In the genomic region with DNA sequence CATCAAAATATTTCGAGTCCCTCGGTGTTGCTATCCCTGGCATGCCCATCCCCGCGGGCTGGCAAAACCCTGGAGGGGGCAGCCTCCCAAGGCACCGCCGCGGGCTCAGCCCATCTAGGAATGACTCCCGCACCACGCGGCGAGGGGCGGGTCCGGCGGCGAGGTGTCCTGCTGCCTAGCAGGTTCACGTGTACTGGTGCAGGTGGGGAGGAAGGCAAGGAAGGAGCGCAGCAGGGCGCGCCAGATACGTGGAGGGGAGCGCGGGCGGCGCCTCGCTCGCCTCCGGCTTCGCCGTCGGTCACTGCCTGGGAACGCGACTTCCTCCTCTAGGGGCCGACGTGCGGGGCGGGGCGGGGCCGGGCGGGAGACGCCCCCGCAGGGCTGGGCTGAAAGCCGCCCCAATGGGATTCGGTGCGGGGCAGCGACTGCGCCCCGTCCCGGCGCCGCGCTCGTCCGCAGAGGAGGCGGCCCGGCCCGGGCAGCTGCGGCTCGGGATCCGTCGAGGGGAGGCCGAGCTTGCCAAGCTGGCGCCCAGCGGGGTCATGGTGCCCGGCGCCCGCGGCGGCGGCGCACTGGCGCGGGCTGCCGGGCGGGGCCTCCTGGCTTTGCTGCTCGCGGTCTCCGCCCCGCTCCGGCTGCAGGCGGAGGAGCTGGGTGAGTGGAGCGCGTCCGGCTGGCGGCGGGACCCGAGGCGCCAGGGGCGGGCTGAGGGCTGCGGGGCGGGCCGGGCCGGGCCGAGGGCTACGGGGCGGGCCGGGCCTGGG, we compare ENCODE assay signal across 1 cellular context.
TF ChIP-seq lines count a peak whose summit lies in the region.

A gene (plus strand): TSS at position 435 of the 764 bp plus-strand sequence. CDS start 108 bp downstream, at position 543.

TF ChIP-seq in HepG2, 621 proteins besides CTCF, POLR2A, EP300 and RAD21 (continued from another document and continues in another):
- TF ChIP-seq, protein P1, sequence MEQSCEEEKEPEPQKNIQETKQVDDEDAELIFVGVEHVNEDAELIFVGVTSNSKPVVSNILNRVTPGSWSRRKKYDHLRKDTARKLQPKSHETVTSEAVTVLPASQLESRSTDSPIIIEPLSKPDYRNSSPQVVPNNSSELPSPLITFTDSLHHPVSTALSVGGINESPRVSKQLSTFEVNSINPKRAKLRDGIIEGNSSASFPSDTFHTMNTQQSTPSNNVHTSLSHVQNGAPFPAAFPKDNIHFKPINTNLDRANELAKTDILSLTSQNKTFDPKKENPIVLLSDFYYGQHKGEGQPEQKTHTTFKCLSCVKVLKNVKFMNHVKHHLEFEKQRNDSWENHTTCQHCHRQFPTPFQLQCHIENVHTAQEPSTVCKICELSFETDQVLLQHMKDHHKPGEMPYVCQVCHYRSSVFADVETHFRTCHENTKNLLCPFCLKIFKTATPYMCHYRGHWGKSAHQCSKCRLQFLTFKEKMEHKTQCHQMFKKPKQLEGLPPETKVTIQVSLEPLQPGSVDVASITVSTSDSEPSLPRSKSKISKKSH (CRISPR knock-in tag; IDR thresholded peaks at IDR 0.05; ENCODE audit: borderline replicate concordance) = peak; percentile 79; the same call in 1 of the 2 replicates
- peak; percentile 77 for TF ChIP-seq KDM3A (CRISPR knock-in tag; IDR thresholded peaks at IDR 0.05; ENCODE audit: low read depth)
- peak; percentile 60 for TF ChIP-seq ELF1 (CRISPR knock-in tag; IDR thresholded peaks at IDR 0.05)
- TF ChIP-seq KDM2A (CRISPR knock-in tag; IDR thresholded peaks at IDR 0.05; ENCODE audit: borderline replicate concordance, low read depth) = peak; percentile 81
- TF ChIP-seq MBD4 (IDR thresholded peaks at IDR 0.05; ENCODE audit: borderline replicate concordance, low read length) = no peak
- peak; percentile 70; the same call in 1 of the 2 replicates for TF ChIP-seq KMT2A (CRISPR knock-in tag; IDR thresholded peaks at IDR 0.05)
- peak; percentile 90 for TF ChIP-seq ZFP82 (CRISPR knock-in tag; IDR thresholded peaks at IDR 0.05; ENCODE audit: borderline replicate concordance)
- TF ChIP-seq, protein P2, sequence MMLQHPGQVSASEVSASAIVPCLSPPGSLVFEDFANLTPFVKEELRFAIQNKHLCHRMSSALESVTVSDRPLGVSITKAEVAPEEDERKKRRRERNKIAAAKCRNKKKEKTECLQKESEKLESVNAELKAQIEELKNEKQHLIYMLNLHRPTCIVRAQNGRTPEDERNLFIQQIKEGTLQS (CRISPR knock-in tag; IDR thresholded peaks at IDR 0.05) = 0 out of 2 replicates have a peak, but pooled peaks have one; percentile 12
- TF ChIP-seq, protein P3, sequence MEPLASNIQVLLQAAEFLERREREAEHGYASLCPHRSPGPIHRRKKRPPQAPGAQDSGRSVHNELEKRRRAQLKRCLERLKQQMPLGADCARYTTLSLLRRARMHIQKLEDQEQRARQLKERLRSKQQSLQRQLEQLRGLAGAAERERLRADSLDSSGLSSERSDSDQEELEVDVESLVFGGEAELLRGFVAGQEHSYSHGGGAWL (CRISPR knock-in tag; IDR thresholded peaks at IDR 0.05) = peak; percentile 87; the same call in 1 of the 2 replicates
- TF ChIP-seq AGO1 (IDR thresholded peaks at IDR 0.05; ENCODE audit: low read depth, low read length, poor library complexity, severe bottlenecking) = peak; percentile 67
- TF ChIP-seq, protein P4, sequence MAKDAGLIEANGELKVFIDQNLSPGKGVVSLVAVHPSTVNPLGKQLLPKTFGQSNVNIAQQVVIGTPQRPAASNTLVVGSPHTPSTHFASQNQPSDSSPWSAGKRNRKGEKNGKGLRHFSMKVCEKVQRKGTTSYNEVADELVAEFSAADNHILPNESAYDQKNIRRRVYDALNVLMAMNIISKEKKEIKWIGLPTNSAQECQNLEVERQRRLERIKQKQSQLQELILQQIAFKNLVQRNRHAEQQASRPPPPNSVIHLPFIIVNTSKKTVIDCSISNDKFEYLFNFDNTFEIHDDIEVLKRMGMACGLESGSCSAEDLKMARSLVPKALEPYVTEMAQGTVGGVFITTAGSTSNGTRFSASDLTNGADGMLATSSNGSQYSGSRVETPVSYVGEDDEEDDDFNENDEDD (CRISPR knock-in tag; IDR thresholded peaks at IDR 0.05; ENCODE audit: borderline replicate concordance) = peak; percentile 84
- peak; percentile 40; the same call in 1 of the 2 replicates for TF ChIP-seq FOXO1 (CRISPR knock-in tag; IDR thresholded peaks at IDR 0.05)
- 0 out of 2 replicates have a peak, but pooled peaks have one; percentile 25 for TF ChIP-seq FIP1L1 (IDR thresholded peaks at IDR 0.05; ENCODE audit: borderline replicate concordance, insufficient read depth, low read depth, low read length)
- no peak for TF ChIP-seq ZNF619 (CRISPR knock-in tag; IDR thresholded peaks at IDR 0.05)
- no peak for TF ChIP-seq ZNF839 (CRISPR knock-in tag; IDR thresholded peaks at IDR 0.05; ENCODE audit: borderline replicate concordance)
- TF ChIP-seq, protein P5, sequence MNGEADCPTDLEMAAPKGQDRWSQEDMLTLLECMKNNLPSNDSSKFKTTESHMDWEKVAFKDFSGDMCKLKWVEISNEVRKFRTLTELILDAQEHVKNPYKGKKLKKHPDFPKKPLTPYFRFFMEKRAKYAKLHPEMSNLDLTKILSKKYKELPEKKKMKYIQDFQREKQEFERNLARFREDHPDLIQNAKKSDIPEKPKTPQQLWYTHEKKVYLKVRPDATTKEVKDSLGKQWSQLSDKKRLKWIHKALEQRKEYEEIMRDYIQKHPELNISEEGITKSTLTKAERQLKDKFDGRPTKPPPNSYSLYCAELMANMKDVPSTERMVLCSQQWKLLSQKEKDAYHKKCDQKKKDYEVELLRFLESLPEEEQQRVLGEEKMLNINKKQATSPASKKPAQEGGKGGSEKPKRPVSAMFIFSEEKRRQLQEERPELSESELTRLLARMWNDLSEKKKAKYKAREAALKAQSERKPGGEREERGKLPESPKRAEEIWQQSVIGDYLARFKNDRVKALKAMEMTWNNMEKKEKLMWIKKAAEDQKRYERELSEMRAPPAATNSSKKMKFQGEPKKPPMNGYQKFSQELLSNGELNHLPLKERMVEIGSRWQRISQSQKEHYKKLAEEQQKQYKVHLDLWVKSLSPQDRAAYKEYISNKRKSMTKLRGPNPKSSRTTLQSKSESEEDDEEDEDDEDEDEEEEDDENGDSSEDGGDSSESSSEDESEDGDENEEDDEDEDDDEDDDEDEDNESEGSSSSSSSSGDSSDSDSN (CRISPR knock-in tag; IDR thresholded peaks at IDR 0.05) = peak; percentile 73
- TF ChIP-seq, protein P6, sequence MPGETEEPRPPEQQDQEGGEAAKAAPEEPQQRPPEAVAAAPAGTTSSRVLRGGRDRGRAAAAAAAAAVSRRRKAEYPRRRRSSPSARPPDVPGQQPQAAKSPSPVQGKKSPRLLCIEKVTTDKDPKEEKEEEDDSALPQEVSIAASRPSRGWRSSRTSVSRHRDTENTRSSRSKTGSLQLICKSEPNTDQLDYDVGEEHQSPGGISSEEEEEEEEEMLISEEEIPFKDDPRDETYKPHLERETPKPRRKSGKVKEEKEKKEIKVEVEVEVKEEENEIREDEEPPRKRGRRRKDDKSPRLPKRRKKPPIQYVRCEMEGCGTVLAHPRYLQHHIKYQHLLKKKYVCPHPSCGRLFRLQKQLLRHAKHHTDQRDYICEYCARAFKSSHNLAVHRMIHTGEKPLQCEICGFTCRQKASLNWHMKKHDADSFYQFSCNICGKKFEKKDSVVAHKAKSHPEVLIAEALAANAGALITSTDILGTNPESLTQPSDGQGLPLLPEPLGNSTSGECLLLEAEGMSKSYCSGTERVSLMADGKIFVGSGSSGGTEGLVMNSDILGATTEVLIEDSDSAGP (CRISPR knock-in tag; IDR thresholded peaks at IDR 0.05; ENCODE audit: borderline replicate concordance) = peak; percentile 57
- TF ChIP-seq ZNF441 (CRISPR knock-in tag; IDR thresholded peaks at IDR 0.05; ENCODE audit: borderline replicate concordance) = peak; percentile 63; the same call in 1 of the 2 replicates
- peak; percentile 89; the same call in 1 of the 2 replicates for TF ChIP-seq ZNF24 (IDR thresholded peaks at IDR 0.05)
- peak; percentile 84 for TF ChIP-seq RXRA (CRISPR knock-in tag; IDR thresholded peaks at IDR 0.05)
- TF ChIP-seq ZBTB38 (CRISPR knock-in tag; IDR thresholded peaks at IDR 0.05) = peak; percentile 47; the same call in 1 of the 2 replicates
- no peak for TF ChIP-seq ZNF891 (CRISPR knock-in tag; IDR thresholded peaks at IDR 0.05)
- no peak for TF ChIP-seq NCOR1 (IDR thresholded peaks at IDR 0.05; ENCODE audit: borderline replicate concordance, low read length)
- TF ChIP-seq, protein P7, sequence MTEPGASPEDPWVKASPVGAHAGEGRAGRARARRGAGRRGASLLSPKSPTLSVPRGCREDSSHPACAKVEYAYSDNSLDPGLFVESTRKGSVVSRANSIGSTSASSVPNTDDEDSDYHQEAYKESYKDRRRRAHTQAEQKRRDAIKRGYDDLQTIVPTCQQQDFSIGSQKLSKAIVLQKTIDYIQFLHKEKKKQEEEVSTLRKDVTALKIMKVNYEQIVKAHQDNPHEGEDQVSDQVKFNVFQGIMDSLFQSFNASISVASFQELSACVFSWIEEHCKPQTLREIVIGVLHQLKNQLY (CRISPR knock-in tag; IDR thresholded peaks at IDR 0.05) = peak; percentile 84; the same call in 1 of the 2 replicates
- TF ChIP-seq ZNF572 (CRISPR knock-in tag; IDR thresholded peaks at IDR 0.05) = peak; percentile 49; the same call in 1 of the 2 replicates
- TF ChIP-seq ZNF460 (CRISPR knock-in tag; IDR thresholded peaks at IDR 0.05; ENCODE audit: borderline replicate concordance) = no peak
- TF ChIP-seq TAF1 (CRISPR knock-in tag; IDR thresholded peaks at IDR 0.05) = peak; percentile 63
- 0 out of 2 replicates have a peak, but pooled peaks have one; percentile 17 for TF ChIP-seq ISL2 (CRISPR knock-in tag; IDR thresholded peaks at IDR 0.05)
- peak; percentile 54 for TF ChIP-seq SRSF1 (optimal IDR thresholded peaks at IDR 0.05; ENCODE audit: low read depth, low read length)
- TF ChIP-seq, protein P8, sequence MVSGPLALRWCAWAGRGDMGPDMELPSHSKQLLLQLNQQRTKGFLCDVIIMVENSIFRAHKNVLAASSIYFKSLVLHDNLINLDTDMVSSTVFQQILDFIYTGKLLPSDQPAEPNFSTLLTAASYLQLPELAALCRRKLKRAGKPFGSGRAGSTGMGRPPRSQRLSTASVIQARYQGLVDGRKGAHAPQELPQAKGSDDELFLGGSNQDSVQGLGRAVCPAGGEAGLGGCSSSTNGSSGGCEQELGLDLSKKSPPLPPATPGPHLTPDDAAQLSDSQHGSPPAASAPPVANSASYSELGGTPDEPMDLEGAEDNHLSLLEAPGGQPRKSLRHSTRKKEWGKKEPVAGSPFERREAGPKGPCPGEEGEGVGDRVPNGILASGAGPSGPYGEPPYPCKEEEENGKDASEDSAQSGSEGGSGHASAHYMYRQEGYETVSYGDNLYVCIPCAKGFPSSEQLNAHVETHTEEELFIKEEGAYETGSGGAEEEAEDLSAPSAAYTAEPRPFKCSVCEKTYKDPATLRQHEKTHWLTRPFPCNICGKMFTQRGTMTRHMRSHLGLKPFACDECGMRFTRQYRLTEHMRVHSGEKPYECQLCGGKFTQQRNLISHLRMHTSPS (CRISPR knock-in tag; IDR thresholded peaks at IDR 0.05; ENCODE audit: low read depth) = peak; percentile 30; the same call in 1 of the 2 replicates
- no peak for TF ChIP-seq NFE2L1 (CRISPR knock-in tag; IDR thresholded peaks at IDR 0.05; ENCODE audit: borderline replicate concordance)
- no peak; the same call in 1 of the 2 replicates for TF ChIP-seq RFX5 (IDR thresholded peaks at IDR 0.05; ENCODE audit: low read depth, low read length)
- peak; percentile 54 for TF ChIP-seq PPARG (CRISPR knock-in tag; conservative IDR thresholded peaks at IDR 0.05)
- TF ChIP-seq, protein P9, sequence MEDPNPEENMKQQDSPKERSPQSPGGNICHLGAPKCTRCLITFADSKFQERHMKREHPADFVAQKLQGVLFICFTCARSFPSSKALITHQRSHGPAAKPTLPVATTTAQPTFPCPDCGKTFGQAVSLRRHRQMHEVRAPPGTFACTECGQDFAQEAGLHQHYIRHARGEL (CRISPR knock-in tag; IDR thresholded peaks at IDR 0.05) = peak; percentile 56; the same call in 1 of the 2 replicates
- peak; percentile 82 for TF ChIP-seq BCL6 (CRISPR knock-in tag; IDR thresholded peaks at IDR 0.05)
- 0 out of 2 replicates have a peak, but pooled peaks have one; percentile 24 for TF ChIP-seq ISX (CRISPR knock-in tag; conservative IDR thresholded peaks at IDR 0.05)
- TF ChIP-seq KLF13 (CRISPR knock-in tag; IDR thresholded peaks at IDR 0.05) = 0 out of 2 replicates have a peak, but pooled peaks have one; percentile 64
- TF ChIP-seq ZNF790 (CRISPR knock-in tag; IDR thresholded peaks at IDR 0.05; ENCODE audit: borderline replicate concordance) = peak; percentile 23; the same call in 1 of the 2 replicates
- TF ChIP-seq NFIC (IDR thresholded peaks at IDR 0.05; ENCODE audit: low read length) = 0 out of 2 replicates have a peak, but pooled peaks have one; percentile 23
- TF ChIP-seq, protein P10, sequence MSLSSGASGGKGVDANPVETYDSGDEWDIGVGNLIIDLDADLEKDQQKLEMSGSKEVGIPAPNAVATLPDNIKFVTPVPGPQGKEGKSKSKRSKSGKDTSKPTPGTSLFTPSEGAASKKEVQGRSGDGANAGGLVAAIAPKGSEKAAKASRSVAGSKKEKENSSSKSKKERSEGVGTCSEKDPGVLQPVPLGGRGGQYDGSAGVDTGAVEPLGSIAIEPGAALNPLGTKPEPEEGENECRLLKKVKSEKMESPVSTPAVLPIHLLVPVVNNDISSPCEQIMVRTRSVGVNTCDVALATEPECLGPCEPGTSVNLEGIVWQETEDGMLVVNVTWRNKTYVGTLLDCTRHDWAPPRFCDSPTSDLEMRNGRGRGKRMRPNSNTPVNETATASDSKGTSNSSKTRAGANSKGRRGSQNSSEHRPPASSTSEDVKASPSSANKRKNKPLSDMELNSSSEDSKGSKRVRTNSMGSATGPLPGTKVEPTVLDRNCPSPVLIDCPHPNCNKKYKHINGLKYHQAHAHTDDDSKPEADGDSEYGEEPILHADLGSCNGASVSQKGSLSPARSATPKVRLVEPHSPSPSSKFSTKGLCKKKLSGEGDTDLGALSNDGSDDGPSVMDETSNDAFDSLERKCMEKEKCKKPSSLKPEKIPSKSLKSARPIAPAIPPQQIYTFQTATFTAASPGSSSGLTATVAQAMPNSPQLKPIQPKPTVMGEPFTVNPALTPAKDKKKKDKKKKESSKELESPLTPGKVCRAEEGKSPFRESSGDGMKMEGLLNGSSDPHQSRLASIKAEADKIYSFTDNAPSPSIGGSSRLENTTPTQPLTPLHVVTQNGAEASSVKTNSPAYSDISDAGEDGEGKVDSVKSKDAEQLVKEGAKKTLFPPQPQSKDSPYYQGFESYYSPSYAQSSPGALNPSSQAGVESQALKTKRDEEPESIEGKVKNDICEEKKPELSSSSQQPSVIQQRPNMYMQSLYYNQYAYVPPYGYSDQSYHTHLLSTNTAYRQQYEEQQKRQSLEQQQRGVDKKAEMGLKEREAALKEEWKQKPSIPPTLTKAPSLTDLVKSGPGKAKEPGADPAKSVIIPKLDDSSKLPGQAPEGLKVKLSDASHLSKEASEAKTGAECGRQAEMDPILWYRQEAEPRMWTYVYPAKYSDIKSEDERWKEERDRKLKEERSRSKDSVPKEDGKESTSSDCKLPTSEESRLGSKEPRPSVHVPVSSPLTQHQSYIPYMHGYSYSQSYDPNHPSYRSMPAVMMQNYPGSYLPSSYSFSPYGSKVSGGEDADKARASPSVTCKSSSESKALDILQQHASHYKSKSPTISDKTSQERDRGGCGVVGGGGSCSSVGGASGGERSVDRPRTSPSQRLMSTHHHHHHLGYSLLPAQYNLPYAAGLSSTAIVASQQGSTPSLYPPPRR (CRISPR knock-in tag; IDR thresholded peaks at IDR 0.05; ENCODE audit: borderline replicate concordance) = no peak; the same call in 1 of the 2 replicates
- peak; percentile 22; the same call in 1 of the 2 replicates for TF ChIP-seq ZNF12 (CRISPR knock-in tag; IDR thresholded peaks at IDR 0.05)
- TF ChIP-seq ZNF749 (CRISPR knock-in tag; IDR thresholded peaks at IDR 0.05; ENCODE audit: borderline replicate concordance) = peak; percentile 64; the same call in 1 of the 2 replicates
- no peak for TF ChIP-seq TBX3 (IDR thresholded peaks at IDR 0.05; ENCODE audit: borderline replicate concordance)
- no peak for TF ChIP-seq ZKSCAN5 (CRISPR knock-in tag; IDR thresholded peaks at IDR 0.05)
